ENCODE assay signal across 23 cellular contexts in the genomic region with DNA sequence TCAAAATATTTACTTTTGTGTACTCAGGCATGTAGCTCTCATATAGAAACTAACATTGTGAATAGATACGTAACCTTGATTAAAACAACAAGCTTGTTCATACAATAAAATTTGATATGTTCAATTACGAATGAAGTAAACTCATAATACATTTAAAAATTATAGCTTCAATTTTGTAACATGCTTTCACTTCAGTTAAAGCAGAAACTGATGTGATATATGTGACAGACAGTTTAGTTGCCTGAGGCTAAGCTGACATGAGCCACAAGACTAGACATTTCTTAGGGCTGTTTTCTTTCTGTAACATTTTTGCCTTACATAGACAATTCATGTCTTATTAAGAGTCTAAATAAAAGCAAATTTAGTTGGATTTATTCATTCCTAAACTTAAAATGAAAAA.
"Had no signal": no experiment of that assay in that cellular context is flagged by ENCODE, and none has a peak within 500 bp of the region (broad histone marks: within the 10 kb centered on the region; RNA-seq: fewer than 3 reads in every experiment).

No MANE protein-coding gene starts in this region.

- H3K27me3 Mint-ChIP-seq: activated CD4-positive, alpha-beta T cell treated with anti-CD3 and anti-CD28 coated beads, Interleukin-2, amount 10 ng/mL, durations not matched to agents 24 days and 14 days; activated CD8-positive, alpha-beta memory T cell treated with anti-CD3 and anti-CD28 coated beads, Interleukin-2, amount 10 ng/mL, durations not matched to agents 7 days and 5 days; activated naive CD4-positive, alpha-beta T cell treated with anti-CD3 and anti-CD28 coated beads, Interleukin-2, amount 50 U/mL, for 24 hours; activated T-cell treated with anti-CD3 and anti-CD28 coated beads, Interleukin-2, amount 50 U/mL, for 24 hours; T-helper 17 cell had no signal

- H3K4me1 Mint-ChIP-seq: activated CD4-positive, alpha-beta T cell treated with anti-CD3 and anti-CD28 coated beads, Interleukin-2, amount 10 ng/mL, durations not matched to agents 24 days and 14 days; activated CD8-positive, alpha-beta memory T cell treated with anti-CD3 and anti-CD28 coated beads, Interleukin-2, amount 10 ng/mL, durations not matched to agents 7 days and 5 days; activated naive CD4-positive, alpha-beta T cell treated with anti-CD3 and anti-CD28 coated beads, Interleukin-2, amount 50 U/mL, for 24 hours; T-helper 17 cell; WTC11 had no signal

- DNase-seq: activated CD4-positive, alpha-beta T cell treated with anti-CD3 and anti-CD28 coated beads for 1 hour; activated CD4-positive, alpha-beta T cell treated with anti-CD3 and anti-CD28 coated beads, Interleukin-2, amount 10 ng/mL, durations not matched to agents 24 days and 14 days; activated CD4-positive, alpha-beta T cell treated with anti-CD3 and anti-CD28 coated beads, Interleukin-2, amount 50 U/mL, for 48 hours; activated CD8-positive, alpha-beta memory T cell treated with anti-CD3 and anti-CD28 coated beads, Interleukin-2, amount 10 ng/mL, durations not matched to agents 7 days and 5 days; activated effector memory CD4-positive, alpha-beta T cell treated with Interleukin-2 at 50 U/mL for 16 hours; activated naive CD4-positive, alpha-beta T cell; activated T-cell treated with anti-CD3 and anti-CD28 coated beads, Interleukin-2, amount 50 U/mL, for 24 hours; aorta; caudate nucleus; NCI-H1092; NCI-H1417; NCI-H1930; NCI-H2171 treated with DMSO at 0.1 percent for 48 hours; NCI-H226; NCI-H526; NK-92 treated with Interleukin-12 subunit alpha and Interleukin-12 subunit beta, amount 100 ng/mL, for 24 hours; PC-9; T-helper 17 cell; T-helper 9 cell had no signal

- H3K27ac Mint-ChIP-seq: activated CD4-positive, alpha-beta T cell treated with anti-CD3 and anti-CD28 coated beads, Interleukin-2, amount 10 ng/mL, durations not matched to agents 24 days and 14 days; activated CD8-positive, alpha-beta memory T cell treated with anti-CD3 and anti-CD28 coated beads, Interleukin-2, amount 10 ng/mL, durations not matched to agents 7 days and 5 days; activated naive CD4-positive, alpha-beta T cell treated with anti-CD3 and anti-CD28 coated beads, Interleukin-2, amount 50 U/mL, for 24 hours; activated T-cell treated with anti-CD3 and anti-CD28 coated beads, Interleukin-2, amount 50 U/mL, for 24 hours; activated T-helper 1 cell treated with anti-CD3 and anti-CD28 coated beads, Interleukin-12 subunit alpha, Interleukin-12 subunit beta, Interleukin-2, Interleukin-4 antibody, amounts not matched to agents 30 ng/mL and 10 ng/mL and 1 ng/mL, durations not matched to agents 14 hours and 24 hours and 36 hours; T-helper 17 cell; WTC11 had no signal

- H3K4me3 ChIP-seq: breast epithelium, PC-9 had no signal

- H3K36me3 ChIP-seq: breast epithelium had no signal

- H3K27ac ChIP-seq: breast epithelium, PC-9 had no signal

- H3K9me3 Mint-ChIP-seq: activated CD4-positive, alpha-beta T cell treated with anti-CD3 and anti-CD28 coated beads, Interleukin-2, amount 10 ng/mL, durations not matched to agents 24 days and 14 days; activated T-cell treated with anti-CD3 and anti-CD28 coated beads, Interleukin-2, amount 50 U/mL, for 24 hours; activated T-helper 1 cell treated with anti-CD3 and anti-CD28 coated beads, Interleukin-12 subunit alpha, Interleukin-12 subunit beta, Interleukin-2, Interleukin-4 antibody, amounts not matched to agents 30 ng/mL and 10 ng/mL and 1 ng/mL, durations not matched to agents 14 hours and 24 hours and 36 hours; WTC11 had no signal

- H3K4me1 ChIP-seq: breast epithelium had no signal

- H3K4me3 Mint-ChIP-seq: activated CD4-positive, alpha-beta T cell treated with anti-CD3 and anti-CD28 coated beads, Interleukin-2, amount 10 ng/mL, durations not matched to agents 24 days and 14 days; activated CD8-positive, alpha-beta memory T cell treated with anti-CD3 and anti-CD28 coated beads, Interleukin-2, amount 10 ng/mL, durations not matched to agents 7 days and 5 days; activated naive CD4-positive, alpha-beta T cell treated with anti-CD3 and anti-CD28 coated beads, Interleukin-2, amount 50 U/mL, for 24 hours; activated T-cell treated with anti-CD3 and anti-CD28 coated beads, Interleukin-2, amount 50 U/mL, for 24 hours; activated T-helper 1 cell treated with anti-CD3 and anti-CD28 coated beads, Interleukin-12 subunit alpha, Interleukin-12 subunit beta, Interleukin-2, Interleukin-4 antibody, amounts not matched to agents 30 ng/mL and 10 ng/mL and 1 ng/mL, durations not matched to agents 14 hours and 24 hours and 36 hours; T-helper 17 cell; WTC11 had no signal

- H3K4me2 ChIP-seq: PC-9 had no signal

- H2AFZ ChIP-seq: PC-9 had no signal

- ATAC-seq: activated CD8-positive, alpha-beta memory T cell treated with anti-CD3 and anti-CD28 coated beads, Interleukin-2, amount 10 ng/mL, durations not matched to agents 7 days and 5 days; T-helper 17 cell; WTC11 had no signal

- H3K9me3 ChIP-seq: breast epithelium had no signal

- H3K36me3 Mint-ChIP-seq: activated CD8-positive, alpha-beta memory T cell treated with anti-CD3 and anti-CD28 coated beads, Interleukin-2, amount 10 ng/mL, durations not matched to agents 7 days and 5 days; activated naive CD4-positive, alpha-beta T cell treated with anti-CD3 and anti-CD28 coated beads, Interleukin-2, amount 50 U/mL, for 24 hours; WTC11 had no signal
